ENCODE assay signal across 8 cellular contexts in genomic region chr7:4724648-4725013, GRCh38. TPM values are rescaled to one million over a fixed set of nuclear protein-coding genes. Genes with fewer than 3 reads are reported as not detected.
DNase-seq lines count a peak whose midpoint lies in the region; ATAC-seq and TF ChIP-seq lines count a peak whose summit lies in the region.

No MANE protein-coding gene starts in this region.

- H3K27me3 ChIP-seq in KMS-11 (ENCODE audit: insufficient read depth, low read depth), result no peaks in the 10 kb centered on the region

- no peaks in the 10 kb centered on the region for H3K27me3 Mint-ChIP-seq in mesothelial cell of epicardium (ENCODE audit: low read depth)

- peak overlapping the region; percentile 88 for H3K9ac ChIP-seq in KMS-11

- no peak overlapping the region for H3K4me3 Mint-ChIP-seq in mesothelial cell of epicardium

- H3K27ac ChIP-seq in KMS-11 (peak overlapping the region; percentile 91), cingulate gyrus (ENCODE audit: low read depth, low read length) (peak overlapping the region; percentile 97)

- in situ Hi-C loops in ACHN (cut with HindIII; ENCODE audit: low pct_ligation_motif_present, low pct_unique_long_range_greater_than_20kb, low sequenced_read_pairs), result no loop called here

- H3K36me3 Mint-ChIP-seq in mesothelial cell of epicardium, result peaks cover 15% of the 10 kb centered on the region

- H3K4me1 Mint-ChIP-seq in mesothelial cell of epicardium, result peaks cover 33% of the 10 kb centered on the region

- no peaks in the 10 kb centered on the region for H3K9me3 Mint-ChIP-seq in mesothelial cell of epicardium

- peaks cover 98% of the 10 kb centered on the region for H3K79me2 ChIP-seq in KMS-11 (ENCODE audit: insufficient read depth, low read depth)

- peak overlapping the region; percentile 93 for H3K27ac Mint-ChIP-seq in mesothelial cell of epicardium

- H3K4me3 ChIP-seq in KMS-11 (IDR thresholded peaks at IDR 0.05; ENCODE audit: insufficient read depth, low read depth, low read length), result no peak overlapping the region

- H2AFZ ChIP-seq in KMS-11 (ENCODE audit: low read depth), result peak overlapping the region; percentile 49; the same call in 1 of the 2 replicates

- H3K36me3 ChIP-seq in KMS-11 (ENCODE audit: insufficient read depth), result no peaks in the 10 kb centered on the region

- peak; percentile 79 for DNase-seq in ACHN
- DNase-seq in mesothelial cell of epicardium (ENCODE audit: low spot score in 2 of 2, unreplicated experiment in 2 of 2), result no peak
- DNase-seq in DMS 273 treated with DMSO at 0.1 percent for 48 hours (lab: John Stamatoyannopoulos, UW), result no peak
- DNase-seq in NCI-H82 treated with DMSO at 0.1 percent for 48 hours (lab: John Stamatoyannopoulos, UW; ENCODE audit: unreplicated experiment), result no peak
- no peak for DNase-seq in NCI-H510A (lab: John Stamatoyannopoulos, UW)

- peaks cover 12% of the 10 kb centered on the region; the same call in 1 of the 2 replicates for H4K20me1 ChIP-seq in KMS-11 (ENCODE audit: insufficient read depth)

- H3K4me1 ChIP-seq in KMS-11 (ENCODE audit: low read depth, poor library complexity, severe bottlenecking), result peaks cover 20% of the 10 kb centered on the region

- H3K4me2 ChIP-seq in KMS-11, result peak overlapping the region; percentile 91

- TF ChIP-seq CTCF in KMS-11 (conservative IDR thresholded peaks at IDR 0.05; ENCODE audit: low read depth, low read length) (no peak), mesothelial cell of epicardium (IDR thresholded peaks at IDR 0.05; ENCODE audit: unreplicated experiment) (no peak)

- ATAC-seq in GM19023 (IDR thresholded peaks at IDR 0.05; ENCODE audit: unreplicated experiment), result peak; percentile 29

RNA-seq across cellular contexts. Expression of gene FOXK1, which starts 42.5 kb away (rescaled TPM):
- total RNA-seq in mesothelial cell of epicardium, result 54.6 to 57.3 TPM (median 56.7 TPM) in 3 replicates

RNA-seq across cellular contexts. Expression of gene AP5Z1, which starts 50.8 kb away (rescaled TPM):
- 35.6 to 40.9 TPM (median 36.2 TPM) in 3 replicates for total RNA-seq in mesothelial cell of epicardium
